ENCODE assay signal across 9 cellular contexts in the genomic region with DNA sequence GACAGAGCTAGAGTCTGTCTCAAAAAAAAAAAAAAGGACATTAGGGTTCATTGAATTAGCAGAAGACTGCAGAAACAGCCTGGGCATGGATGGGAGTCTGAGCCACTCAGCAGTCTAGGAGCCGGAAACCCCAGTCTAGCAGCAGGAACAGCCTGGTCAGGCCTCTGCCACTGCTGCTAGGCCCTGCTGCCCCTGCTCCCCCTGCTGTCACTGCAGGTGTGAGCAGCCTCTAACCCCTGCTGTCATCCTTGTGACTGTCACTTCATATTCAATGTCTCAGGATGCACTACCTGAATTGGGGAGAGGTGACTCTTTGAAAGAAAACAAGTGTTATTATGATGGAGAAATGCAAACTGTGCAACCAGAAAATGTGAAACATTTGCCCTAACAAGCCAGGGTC. TPM values are rescaled to one million over a fixed set of nuclear protein-coding genes. Genes with fewer than 3 reads are reported as not detected.
DNase-seq lines count a peak whose midpoint lies in the region; ATAC-seq and FAIRE-seq lines count a peak whose summit lies in the region.
"Had no signal": no experiment of that assay in that cellular context is flagged by ENCODE, and none has a peak within 500 bp of the region (broad histone marks: within the 10 kb centered on the region; RNA-seq: fewer than 3 reads in every experiment).

No MANE protein-coding gene starts in this region.

- peak; percentile 67 for FAIRE-seq in GM18507 (lab: Jason Lieb, UNC)

- POLR2A ChIA-PET in activated CD4-positive, alpha-beta T cell treated with anti-CD3 and anti-CD28 coated beads for 36 hours (lab: Charles Lee): no interaction called here

- H2BK5ac ChIP-seq in mesenchymal stem cell (ENCODE audit: low read depth, low read length, poor library complexity, severe bottlenecking): no peak overlapping the region

- H3K27ac ChIP-seq in CD4-positive, CD25-positive, alpha-beta regulatory T cell (ENCODE audit: insufficient read depth, low read length, poor library complexity, severe bottlenecking): no peak overlapping the region
- H3K27ac ChIP-seq in mesenchymal stem cell (ENCODE audit: low read length, poor library complexity, severe bottlenecking): no peak overlapping the region
- H3K27ac ChIP-seq: tibial artery had no signal

- peak in 2 of 3 donors; percentile 48 to 80 for DNase-seq in CD4-positive, CD25-positive, alpha-beta regulatory T cell
- DNase-seq in GM18507 (ENCODE audit: extremely low spot score, insufficient read length, low read depth) (peak; percentile 9), immature natural killer cell (peak; percentile 39 to 60 (median 51)), NCI-H774 (lab: John Stamatoyannopoulos, UW) (no peak), NCI-H2227 treated with DMSO at 0.1 percent for 48 hours (lab: John Stamatoyannopoulos, UW) (no peak), mesenchymal stem cell (no peak), GDM1 (lab: John Stamatoyannopoulos, UW) (no peak)
- DNase-seq in activated CD4-positive, alpha-beta T cell treated with anti-CD3 and anti-CD28 coated beads for 36 hours: peak; percentile 66
- DNase-seq: tibial artery had no signal

- no peak overlapping the region for H2BK12ac ChIP-seq in mesenchymal stem cell (ENCODE audit: low read length in 2 of 2)

- no peak overlapping the region for H3K4ac ChIP-seq in mesenchymal stem cell (ENCODE audit: low read depth in 1 of 2, low read length in 2 of 2)

- no peak overlapping the region for H2BK15ac ChIP-seq in mesenchymal stem cell (ENCODE audit: low read depth, poor library complexity, severe bottlenecking)

- H3K4me2 ChIP-seq in mesenchymal stem cell (ENCODE audit: low read length, poor library complexity, severe bottlenecking): no peak overlapping the region

- H3K4me1 ChIP-seq in CD4-positive, CD25-positive, alpha-beta regulatory T cell (ENCODE audit: control insufficient read depth, insufficient read depth, low read length, poor library complexity, severe bottlenecking): no peaks in the 10 kb centered on the region
- H3K4me1 ChIP-seq in mesenchymal stem cell (ENCODE audit: control insufficient read depth, insufficient read depth, low read depth, low read length): no peaks in the 10 kb centered on the region
- H3K4me1 ChIP-seq: tibial artery had no signal

- peaks cover 0 to 13% (median 0%) of the 10 kb centered on the region in 4 donors for H3K4me1 Mint-ChIP-seq in CD4-positive, CD25-positive, alpha-beta regulatory T cell
- H3K4me1 Mint-ChIP-seq in activated CD4-positive, alpha-beta T cell treated with anti-CD3 and anti-CD28 coated beads for 36 hours: peaks cover 2% of the 10 kb centered on the region
- H3K4me1 Mint-ChIP-seq in immature natural killer cell: peaks cover 6 to 8% of the 10 kb centered on the region in 2 donors

- no peaks in the 10 kb centered on the region for H3K27me3 Mint-ChIP-seq in CD4-positive, CD25-positive, alpha-beta regulatory T cell
- H3K27me3 Mint-ChIP-seq in activated CD4-positive, alpha-beta T cell treated with anti-CD3 and anti-CD28 coated beads for 36 hours: no peaks in the 10 kb centered on the region
- H3K27me3 Mint-ChIP-seq in immature natural killer cell (ENCODE audit: low read depth in 3 of 3): peaks cover 0 to 5% (median 0%) of the 10 kb centered on the region in 3 donors

- H3K4me3 Mint-ChIP-seq in CD4-positive, CD25-positive, alpha-beta regulatory T cell: no peak overlapping the region
- no peak overlapping the region for H3K4me3 Mint-ChIP-seq in activated CD4-positive, alpha-beta T cell treated with anti-CD3 and anti-CD28 coated beads for 36 hours
- H3K4me3 Mint-ChIP-seq in immature natural killer cell: no peak overlapping the region

- H3K23ac ChIP-seq in mesenchymal stem cell (ENCODE audit: low read length in 2 of 2): no peak overlapping the region

- H3K79me1 ChIP-seq in mesenchymal stem cell (replicated peaks; ENCODE audit: low read length, poor library complexity, severe bottlenecking): no peaks in the 10 kb centered on the region

- H3K27ac Mint-ChIP-seq in CD4-positive, CD25-positive, alpha-beta regulatory T cell: no peak overlapping the region
- no peak overlapping the region for H3K27ac Mint-ChIP-seq in activated CD4-positive, alpha-beta T cell treated with anti-CD3 and anti-CD28 coated beads for 36 hours
- H3K27ac Mint-ChIP-seq in immature natural killer cell: no peak overlapping the region

- no peak overlapping the region for H4K91ac ChIP-seq in mesenchymal stem cell (ENCODE audit: low read length)

- no peak overlapping the region for H3K9ac ChIP-seq in mesenchymal stem cell (ENCODE audit: low read length)

- H3K36me3 Mint-ChIP-seq in CD4-positive, CD25-positive, alpha-beta regulatory T cell: peaks cover 3% of the 10 kb centered on the region
- H3K36me3 Mint-ChIP-seq in activated CD4-positive, alpha-beta T cell treated with anti-CD3 and anti-CD28 coated beads for 36 hours (ENCODE audit: low read depth): peaks cover 2% of the 10 kb centered on the region
- H3K36me3 Mint-ChIP-seq in immature natural killer cell: no peaks in the 10 kb centered on the region

- no peaks in the 10 kb centered on the region for H3K27me3 ChIP-seq in CD4-positive, CD25-positive, alpha-beta regulatory T cell (ENCODE audit: control insufficient read depth, insufficient read depth, low read length)
- no peaks in the 10 kb centered on the region for H3K27me3 ChIP-seq in mesenchymal stem cell (ENCODE audit: control insufficient read depth in 1 of 2, insufficient read depth in 1 of 2, low read length in 2 of 2)
- H3K27me3 ChIP-seq: tibial artery had no signal

- H2AK5ac ChIP-seq in mesenchymal stem cell (ENCODE audit: low read length, severe bottlenecking): no peak overlapping the region

- H3K4me3 ChIP-seq in CD4-positive, CD25-positive, alpha-beta regulatory T cell (ENCODE audit: low read depth, low read length): no peak overlapping the region
- H3K4me3 ChIP-seq in mesenchymal stem cell (ENCODE audit: insufficient read depth in 1 of 2, low read depth in 1 of 2, low read length in 2 of 2): no peak overlapping the region
- H3K4me3 ChIP-seq: tibial artery had no signal

- no peaks in the 10 kb centered on the region for H3K9me3 ChIP-seq in CD4-positive, CD25-positive, alpha-beta regulatory T cell (ENCODE audit: control insufficient read depth in 2 of 2, low read length in 2 of 2)
- no peaks in the 10 kb centered on the region for H3K9me3 ChIP-seq in mesenchymal stem cell (ENCODE audit: control insufficient read depth, low read length)
- H3K9me3 ChIP-seq: tibial artery had no signal

- H2BK120ac ChIP-seq in mesenchymal stem cell (ENCODE audit: low read depth, low read length): no peak overlapping the region

- intact Hi-C loops in activated CD4-positive, alpha-beta T cell treated with anti-CD3 and anti-CD28 coated beads for 36 hours (cut with DNase I, micrococcal nuclease): no loop called here

- peak overlapping the region in 1 of 2 experiments; percentile 71 for H3K14ac ChIP-seq in mesenchymal stem cell (ENCODE audit: low read length in 2 of 2)

- H2AFZ ChIP-seq in mesenchymal stem cell (ENCODE audit: low read depth, low read length): no peak overlapping the region

- peak; percentile 90 to 94 for ATAC-seq in CD4-positive, CD25-positive, alpha-beta regulatory T cell (ENCODE audit: low read depth in 2 of 2)
- ATAC-seq in activated CD4-positive, alpha-beta T cell treated with anti-CD3 and anti-CD28 coated beads for 36 hours: peak; percentile 97

- 91% methylated on average over 1 of the region's 1 CpG for WGBS in mesenchymal stem cell

- CTCF ChIA-PET in activated CD4-positive, alpha-beta T cell treated with anti-CD3 and anti-CD28 coated beads for 36 hours (lab: Charles Lee): interaction anchor here (1.2 kb wide), 1 partner anchor 11 kb away, joined by 3 read pairs; no protein-coding TSS in a partner anchor

- H3K18ac ChIP-seq in mesenchymal stem cell (ENCODE audit: low read depth in 1 of 2, low read length in 2 of 2): no peak overlapping the region

- H3K9me3 Mint-ChIP-seq in CD4-positive, CD25-positive, alpha-beta regulatory T cell: no peaks in the 10 kb centered on the region
- peaks cover 1% of the 10 kb centered on the region for H3K9me3 Mint-ChIP-seq in activated CD4-positive, alpha-beta T cell treated with anti-CD3 and anti-CD28 coated beads for 36 hours (ENCODE audit: low read depth)
- H3K9me3 Mint-ChIP-seq in immature natural killer cell: no peaks in the 10 kb centered on the region

- no peak overlapping the region for H4K8ac ChIP-seq in mesenchymal stem cell (ENCODE audit: low read length)

- no peaks in the 10 kb centered on the region for H3K36me3 ChIP-seq in CD4-positive, CD25-positive, alpha-beta regulatory T cell (ENCODE audit: control insufficient read depth, insufficient read depth, low read length)
- no peaks in the 10 kb centered on the region for H3K36me3 ChIP-seq in mesenchymal stem cell (ENCODE audit: control insufficient read depth in 1 of 2, insufficient read depth in 2 of 2, low read depth in 1 of 2, low read length in 2 of 2)
- H3K36me3 ChIP-seq: tibial artery had no signal

RNA-seq across cellular contexts. Expression of gene DDX17, which starts 7.0 kb away (rescaled TPM):
- 658 TPM for total RNA-seq in CD4-positive, CD25-positive, alpha-beta regulatory T cell
- 10 to 100 TPM; 36.5 to 45.7 (median 41.3) TPM for polyA plus RNA-seq in CD4-positive, CD25-positive, alpha-beta regulatory T cell
- 100 to 1,000 TPM; 259 to 328 TPM for total RNA-seq in activated CD4-positive, alpha-beta T cell treated with anti-CD3 and anti-CD28 coated beads for 36 hours
- polyA plus RNA-seq in immature natural killer cell: 10 to 100 TPM; 25.9 to 59.1 (median 26.9) TPM
- polyA plus RNA-seq in mesenchymal stem cell (2013, experiment 1 of 2): 121 TPM
- polyA plus RNA-seq in mesenchymal stem cell (2013, experiment 2 of 2): 114 TPM

RNA-seq across cellular contexts. Expression of gene KDELR3, which starts 45.2 kb away (rescaled TPM):
- not detected for total RNA-seq in CD4-positive, CD25-positive, alpha-beta regulatory T cell
- under 1 TPM in 3 of 4 donors, not detected in 1; 0.38 to 0.71 (median 0.42) TPM for polyA plus RNA-seq in CD4-positive, CD25-positive, alpha-beta regulatory T cell
- total RNA-seq in activated CD4-positive, alpha-beta T cell treated with anti-CD3 and anti-CD28 coated beads for 36 hours: 1 to 10 TPM in 1 of 2 experiments, under 1 TPM in 1; 0.84 to 1.1 TPM
- under 1 TPM in 1 of 3 donors, not detected in 2; 0.56 TPM for polyA plus RNA-seq in immature natural killer cell
- polyA plus RNA-seq in mesenchymal stem cell (2013, experiment 1 of 2): 167 TPM
- polyA plus RNA-seq in mesenchymal stem cell (2013, experiment 2 of 2): 172 TPM

RNA-seq across cellular contexts. Expression of gene DMC1, which starts 56.9 kb away (rescaled TPM):
- total RNA-seq in CD4-positive, CD25-positive, alpha-beta regulatory T cell: not detected
- polyA plus RNA-seq in CD4-positive, CD25-positive, alpha-beta regulatory T cell: under 1 TPM in 3 of 4 donors, not detected in 1; 0.34 to 0.83 (median 0.47) TPM
- 10 to 100 TPM; 16.3 to 18.9 TPM for total RNA-seq in activated CD4-positive, alpha-beta T cell treated with anti-CD3 and anti-CD28 coated beads for 36 hours
- polyA plus RNA-seq in immature natural killer cell: 1 to 10 TPM in 1 of 3 donors, under 1 TPM in 1, not detected in 1; 0.33 to 1.5 TPM
- 0.77 TPM for polyA plus RNA-seq in mesenchymal stem cell (2013, experiment 1 of 2)
- 0.81 TPM for polyA plus RNA-seq in mesenchymal stem cell (2013, experiment 2 of 2)

RNA-seq across cellular contexts. Expression of gene KCNJ4, which starts 58.1 kb away (rescaled TPM):
- total RNA-seq in CD4-positive, CD25-positive, alpha-beta regulatory T cell: not detected
- not detected for polyA plus RNA-seq in CD4-positive, CD25-positive, alpha-beta regulatory T cell
- not detected for total RNA-seq in activated CD4-positive, alpha-beta T cell treated with anti-CD3 and anti-CD28 coated beads for 36 hours
- polyA plus RNA-seq in immature natural killer cell: not detected
- polyA plus RNA-seq in mesenchymal stem cell (2013, experiment 1 of 2): 0.08 TPM
- 0.05 TPM for polyA plus RNA-seq in mesenchymal stem cell (2013, experiment 2 of 2)

Comparison
In these comparisons a context has a peak if more than half of its experiments do, and no peak if none do; other contexts are left out.
1. DNase-seq: peak in CD4-positive, CD25-positive, alpha-beta regulatory T cell (2 of 3), GM18507 (single experiment), activated CD4-positive, alpha-beta T cell treated with anti-CD3 and anti-CD28 coated beads for 36 hours (single experiment) and immature natural killer cell (3 of 3); none in NCI-H774 (single experiment), NCI-H2227 treated with DMSO at 0.1 percent for 48 hours (single experiment), mesenchymal stem cell (single experiment) and GDM1 (single experiment).
2. RNA of gene DMC1, which starts 56.9 kb away (total RNA-seq): 16.3 to 18.9 TPM in activated CD4-positive, alpha-beta T cell treated with anti-CD3 and anti-CD28 coated beads for 36 hours; not detected in CD4-positive, CD25-positive, alpha-beta regulatory T cell (single experiment); every median in the first group is over 10 times any median in the second.